9 cellular contexts compared by ENCODE assay signal in the genomic region with DNA sequence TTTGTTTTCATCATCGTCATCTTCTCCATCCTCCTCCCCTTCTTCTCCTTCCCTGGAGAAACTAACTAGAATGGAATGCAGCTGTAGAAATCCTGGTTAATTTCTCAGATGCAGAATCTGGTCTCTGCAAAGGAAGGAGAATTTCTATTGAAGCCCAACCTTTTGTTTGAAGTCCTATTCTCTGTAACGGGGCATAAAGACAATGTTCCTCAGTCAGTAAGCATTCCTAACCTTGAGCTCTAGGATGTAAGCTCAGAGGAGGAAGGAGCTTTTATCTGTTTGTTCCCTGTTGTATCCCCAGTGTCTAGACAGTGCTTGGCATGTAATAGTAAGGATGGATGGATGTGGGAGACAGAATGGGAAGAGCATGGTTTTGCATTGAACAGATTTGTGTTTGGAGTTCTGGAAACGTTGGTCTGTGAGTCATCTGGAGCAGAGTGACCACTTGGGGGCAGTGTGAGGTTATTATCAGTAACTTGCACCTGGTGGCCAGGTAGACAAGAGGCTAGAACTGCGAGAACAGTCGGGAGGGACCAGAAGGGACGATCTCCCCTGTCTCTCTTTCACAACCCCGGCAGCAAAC.
A peak's percentile ranks its signal among the peaks of the same experiment; 100 is the strongest.
DNase-seq lines count a peak whose midpoint lies in the region; ATAC-seq and TF ChIP-seq lines count a peak whose summit lies in the region.
"Had no signal": no experiment of that assay in that cellular context is flagged by ENCODE, and none has a peak within 500 bp of the region (broad histone marks: within the 10 kb centered on the region; RNA-seq: fewer than 3 reads in every experiment).

No MANE protein-coding gene starts in this region.

- H3K4me3 ChIP-seq in KMS-11 (IDR thresholded peaks at IDR 0.05; ENCODE audit: insufficient read depth, low read depth, low read length) (no peak overlapping the region), hepatocyte (no peak overlapping the region)

- H3K27ac ChIP-seq in KMS-11 (no peak overlapping the region), VCaP (no peak overlapping the region), hepatocyte (no peak overlapping the region)

- peak; percentile 72 for DNase-seq in EL
- peak; percentile 69 for DNase-seq in hepatocyte (ENCODE audit: low spot score)
- no peak for DNase-seq in type B pancreatic cell (ENCODE audit: extremely low spot score, unreplicated experiment)
- no peak for DNase-seq in medulla oblongata (ENCODE audit: extremely low spot score)
- DNase-seq: naive B cell had no signal

- TF ChIP-seq CTCF in KMS-11 (conservative IDR thresholded peaks at IDR 0.05; ENCODE audit: low read depth, low read length), result peak; percentile 70
- peak; percentile 58 for TF ChIP-seq CTCF in VCaP (conservative IDR thresholded peaks at IDR 0.05)
- TF ChIP-seq CTCF in hepatocyte (IDR thresholded peaks at IDR 0.05; ENCODE audit: poor library complexity), result peak; percentile 58
- peak; percentile 61 for TF ChIP-seq CTCF in type B pancreatic cell (conservative IDR thresholded peaks at IDR 0.05)

- H3K4me2 ChIP-seq in KMS-11 (no peak overlapping the region), hepatocyte (no peak overlapping the region)

- H2AFZ ChIP-seq in KMS-11 (ENCODE audit: low read depth) (no peak overlapping the region), hepatocyte (no peak overlapping the region)

- no peaks in the 10 kb centered on the region for H3K27me3 ChIP-seq in KMS-11 (ENCODE audit: insufficient read depth, low read depth)
- H3K27me3 ChIP-seq in hepatocyte, result no peaks in the 10 kb centered on the region

- ATAC-seq in HG02840 (IDR thresholded peaks at IDR 0.05; ENCODE audit: low FRiP score, unreplicated experiment) (no peak), HG02884 (IDR thresholded peaks at IDR 0.05; ENCODE audit: unreplicated experiment) (no peak)

- no peak overlapping the region for H3K27ac Mint-ChIP-seq in type B pancreatic cell

- H3K79me2 ChIP-seq in KMS-11 (ENCODE audit: insufficient read depth, low read depth) (no peaks in the 10 kb centered on the region), hepatocyte (no peaks in the 10 kb centered on the region)

- H3K9me2 ChIP-seq in hepatocyte (replicated peaks; ENCODE audit: insufficient read depth), result no peaks in the 10 kb centered on the region

- no peaks in the 10 kb centered on the region for H3K4me1 Mint-ChIP-seq in type B pancreatic cell (ENCODE audit: unreplicated experiment)

- no peaks in the 10 kb centered on the region for H3K4me1 ChIP-seq in KMS-11 (ENCODE audit: low read depth, poor library complexity, severe bottlenecking)
- H3K4me1 ChIP-seq in hepatocyte (ENCODE audit: insufficient read depth), result no peaks in the 10 kb centered on the region

- no peaks in the 10 kb centered on the region for H3K36me3 Mint-ChIP-seq in type B pancreatic cell

- H4K20me1 ChIP-seq in KMS-11 (ENCODE audit: insufficient read depth) (no peaks in the 10 kb centered on the region), hepatocyte (ENCODE audit: insufficient read depth, poor library complexity, severe bottlenecking) (no peaks in the 10 kb centered on the region)

- H3K36me3 ChIP-seq in KMS-11 (ENCODE audit: insufficient read depth), result no peaks in the 10 kb centered on the region
- no peaks in the 10 kb centered on the region for H3K36me3 ChIP-seq in hepatocyte (replicated peaks; ENCODE audit: insufficient read depth, low read depth)

- H3K9ac ChIP-seq in KMS-11, result no peak overlapping the region

- H3K9me3 Mint-ChIP-seq in type B pancreatic cell, result no peaks in the 10 kb centered on the region
- H3K9me3 Mint-ChIP-seq: naive B cell had no signal

- no peaks in the 10 kb centered on the region for H3K9me3 ChIP-seq in hepatocyte (ENCODE audit: low read depth)

- H3K27me3 Mint-ChIP-seq in type B pancreatic cell, result no peaks in the 10 kb centered on the region
- H3K27me3 Mint-ChIP-seq: naive B cell had no signal

- WGBS in hepatocyte (ENCODE audit: low lambda C conversion rate, missing lambda C conversion rate), result 40% methylated on average over 7 of the region's 7 CpGs

- H3K4me3 Mint-ChIP-seq in type B pancreatic cell, result no peak overlapping the region
- H3K4me3 Mint-ChIP-seq: naive B cell had no signal

Comparison
In these comparisons a context has a peak if more than half of its experiments do, and no peak if none do; other contexts are left out.
1. DNase-seq: peak in EL (single experiment) and hepatocyte (single experiment); none in type B pancreatic cell (single experiment) and medulla oblongata (single experiment).
2. Peak in every context shown above with its lines, with median percentiles within 50 percentile points of each other: CTCF ChIP-seq.